8 cellular contexts compared by ENCODE assay signal in the genomic region with DNA sequence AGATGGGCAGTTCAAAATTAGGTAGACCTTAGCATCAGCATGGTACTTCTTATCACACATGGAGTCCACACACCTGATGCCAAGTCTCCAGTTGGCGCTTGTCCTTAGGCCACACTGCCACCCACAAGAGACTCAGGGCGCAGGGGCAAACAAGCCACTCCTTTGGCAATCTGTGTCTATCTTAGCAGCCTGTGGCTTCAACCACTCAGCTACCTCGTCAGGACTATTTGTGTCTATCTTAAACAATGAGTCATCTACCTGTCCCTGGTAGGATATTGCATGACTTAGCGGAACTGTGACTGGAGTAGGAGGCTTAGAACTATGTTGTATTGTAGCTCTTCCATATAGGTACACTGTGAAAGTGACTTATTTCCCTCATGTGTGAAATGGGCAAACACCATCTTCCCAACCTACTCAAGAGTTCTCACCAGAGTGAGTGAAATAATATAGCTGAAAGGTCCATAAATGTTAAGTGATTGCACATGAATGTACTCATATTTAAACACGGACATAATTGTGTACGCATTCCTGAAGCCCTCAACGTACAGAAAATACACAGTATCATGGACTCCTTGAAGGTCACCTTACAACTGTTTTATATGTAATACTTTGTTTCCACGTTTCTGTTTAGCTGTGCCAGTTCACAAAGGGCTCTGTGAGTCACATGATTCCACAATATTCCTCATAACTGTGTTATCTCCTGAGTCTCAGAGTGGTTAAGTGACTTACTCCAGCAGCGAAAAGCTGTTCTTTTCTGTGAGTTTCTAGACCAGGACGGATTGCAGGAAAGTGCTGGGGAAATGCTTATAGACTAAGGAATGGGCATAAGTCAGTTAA. TPM values are rescaled to one million over a fixed set of nuclear protein-coding genes. Genes with fewer than 3 reads are reported as not detected.
DNase-seq lines count a peak whose midpoint lies in the region; ATAC-seq, FAIRE-seq and TF ChIP-seq lines count a peak whose summit lies in the region.

No MANE protein-coding gene starts in this region.

- no peaks in the 10 kb centered on the region for H3K4me1 Mint-ChIP-seq in Caco-2 (ENCODE audit: low read depth, unreplicated experiment)
- H3K4me1 Mint-ChIP-seq in stimulated activated effector memory CD8-positive, alpha-beta T cell treated with anti-CD3 and anti-CD28 coated beads, Interleukin-12 subunit alpha, Interleukin-12 subunit beta, amount 100 ng/mL, for 72 hours = peaks cover 32% of the 10 kb centered on the region

- intact Hi-C loops in Caco-2 (cut with micrococcal nuclease; ENCODE audit: unreplicated experiment) (loop anchor here (2.0 to 5.0 kb wide), 3 partner anchors 19 to 95 kb away; no protein-coding TSS in a partner anchor), adrenal gland (cut with DNase I) (no loop called here), kidney (cut with DNase I) (no loop called here)

- H3K4me3 Mint-ChIP-seq in Caco-2 (ENCODE audit: unreplicated experiment) = peak overlapping the region; percentile 94
- H3K4me3 Mint-ChIP-seq in stimulated activated effector memory CD8-positive, alpha-beta T cell treated with anti-CD3 and anti-CD28 coated beads, Interleukin-12 subunit alpha, Interleukin-12 subunit beta, amount 100 ng/mL, for 72 hours = peak overlapping the region; percentile 80

- TF ChIP-seq POLR2A in adrenal gland (IDR thresholded peaks at IDR 0.05) = peak; percentile 17 to 58

- POLR2A ChIA-PET in Caco-2 (lab: Charles Lee) = interaction anchor here (0.5 to 3.4 kb wide), 5 partner anchors 18 to 84 kb away, joined by 3 to 38 read pairs (median 5); no protein-coding TSS in a partner anchor

- WGBS in adrenal gland, 4 donors = 30 to 43% (median 36%) methylated on average over 9 to 10 of the region's 10 CpGs

- peaks cover 50% of the 10 kb centered on the region for H3K36me3 Mint-ChIP-seq in Caco-2 (ENCODE audit: insufficient read depth, unreplicated experiment)
- H3K36me3 Mint-ChIP-seq in stimulated activated effector memory CD8-positive, alpha-beta T cell treated with anti-CD3 and anti-CD28 coated beads, Interleukin-12 subunit alpha, Interleukin-12 subunit beta, amount 100 ng/mL, for 72 hours = peaks cover 54% of the 10 kb centered on the region

- peak; percentile 72 for ATAC-seq in stimulated activated effector memory CD8-positive, alpha-beta T cell treated with anti-CD3 and anti-CD28 coated beads, Interleukin-12 subunit alpha, Interleukin-12 subunit beta, amount 100 ng/mL, for 72 hours
- no peak for ATAC-seq in HG02623 (IDR thresholded peaks at IDR 0.05; ENCODE audit: unreplicated experiment)

- TF ChIP-seq CTCF in Caco-2 (IDR thresholded peaks at IDR 0.05; ENCODE audit: insufficient read depth in 1 of 2, low read depth in 1 of 2, low read length in 1 of 2, severe bottlenecking in 1 of 2, unreplicated experiment in 1 of 2) (no peak), adrenal gland (IDR thresholded peaks at IDR 0.05) (no peak), kidney (IDR thresholded peaks at IDR 0.05; ENCODE audit: borderline replicate concordance, extremely low read depth, insufficient read depth) (no peak)

- peaks cover 11% of the 10 kb centered on the region for H3K36me3 ChIP-seq in Caco-2 (ENCODE audit: control insufficient read depth, insufficient read depth, low read length)
- H3K36me3 ChIP-seq in adrenal gland (replicated peaks in 1 of 2) = peaks cover 0 to 45% of the 10 kb centered on the region in 2 donors
- H3K36me3 ChIP-seq in kidney (ENCODE audit: control insufficient read depth in 1 of 2, insufficient read depth in 2 of 2, low read length in 2 of 2) = peaks cover 23 to 29% of the 10 kb centered on the region in 2 donors

- H3K27me3 ChIP-seq in Caco-2 (replicated peaks; ENCODE audit: control insufficient read depth, insufficient read depth, low read length) = no peaks in the 10 kb centered on the region
- H3K27me3 ChIP-seq in adrenal gland = no peaks in the 10 kb centered on the region

- CTCF ChIA-PET in Caco-2 (lab: Charles Lee) = interaction anchor here (0.7 to 1.5 kb wide), 5 partner anchors 18 to 94 kb away, joined by 3 to 4 read pairs (median 3); no protein-coding TSS in a partner anchor

- no peaks in the 10 kb centered on the region for H3K9me3 Mint-ChIP-seq in Caco-2 (ENCODE audit: unreplicated experiment)
- no peaks in the 10 kb centered on the region for H3K9me3 Mint-ChIP-seq in stimulated activated effector memory CD8-positive, alpha-beta T cell treated with anti-CD3 and anti-CD28 coated beads, Interleukin-12 subunit alpha, Interleukin-12 subunit beta, amount 100 ng/mL, for 72 hours

- H3K4me1 ChIP-seq in Caco-2 (no peaks in the 10 kb centered on the region; the same call in 1 of the 2 replicates), adrenal gland (replicated peaks in 1 of 2) (peaks cover 14 to 17% of the 10 kb centered on the region in 2 donors), kidney (ENCODE audit: control insufficient read depth in 1 of 2, insufficient read depth in 1 of 2, low read depth in 1 of 2, low read length in 2 of 2) (peaks cover 0 to 18% of the 10 kb centered on the region in 2 donors)

- H3K27me3 Mint-ChIP-seq in Caco-2 (ENCODE audit: insufficient read depth, unreplicated experiment) = no peaks in the 10 kb centered on the region

- H3K4me3 ChIP-seq in Caco-2 (ENCODE audit: low read depth, low read length) (peak overlapping the region; percentile 96), adrenal gland (peak overlapping the region in 3 of 4 donors; percentile 74 to 99 (median 81)), kidney (ENCODE audit: low read length in 2 of 2) (peak overlapping the region; percentile 79 to 98)

- peak overlapping the region; percentile 89 for H3K27ac Mint-ChIP-seq in Caco-2 (ENCODE audit: unreplicated experiment)
- H3K27ac Mint-ChIP-seq in stimulated activated effector memory CD8-positive, alpha-beta T cell treated with anti-CD3 and anti-CD28 coated beads, Interleukin-12 subunit alpha, Interleukin-12 subunit beta, amount 100 ng/mL, for 72 hours = peak overlapping the region; percentile 90

- TSS peak; percentile 31 for BruUV-seq in Caco-2 (replicated peaks; lab: Mats Ljungman, UMichigan)

- FAIRE-seq in kidney (lab: Jason Lieb, UNC) = no peak

- H3K27ac ChIP-seq in adrenal gland = peak overlapping the region; percentile 88 to 98 (median 92)
- peak overlapping the region; percentile 92 to 94 for H3K27ac ChIP-seq in kidney (ENCODE audit: low read depth in 2 of 2, low read length in 2 of 2)

- DNase-seq in Caco-2 (peak; percentile 40 to 42), M059J (ENCODE audit: low read depth) (peak; percentile 82), adrenal gland (no peak), kidney (no peak), amygdala (lab: John Stamatoyannopoulos, UW) (no peak), GF-D8 (lab: John Stamatoyannopoulos, UW) (no peak)
- no peak for DNase-seq in stimulated activated effector memory CD8-positive, alpha-beta T cell treated with anti-CD3 and anti-CD28 coated beads, Interleukin-12 subunit alpha, Interleukin-12 subunit beta, amount 100 ng/mL, for 72 hours (ENCODE audit: low spot score in 2 of 2)

- H3K9me3 ChIP-seq in Caco-2 = no peaks in the 10 kb centered on the region
- no peaks in the 10 kb centered on the region for H3K9me3 ChIP-seq in adrenal gland (replicated peaks in 1 of 3)
- H3K9me3 ChIP-seq in kidney (ENCODE audit: control insufficient read depth in 1 of 2, low read length in 2 of 2) = no peaks in the 10 kb centered on the region

- peak overlapping the region; percentile 20 to 95 for H3K9ac ChIP-seq in kidney (ENCODE audit: low read length in 2 of 2)

RNA-seq across cellular contexts. Expression of gene TRIM27, which starts 1.6 kb away (rescaled TPM):
- 47.6 and 48.7 TPM in 2 replicates for total RNA-seq in Caco-2 (2022)
- total RNA-seq in M059J (2014; rRNA removed; shearing (Covaris generic)) = 88.1 and 104 TPM in 2 replicates
- total RNA-seq in adrenal gland = 10 to 100 TPM; 38.3 to 67.4 (median 48.2) TPM
- 10 to 100 TPM; 40.4 to 54.6 (median 53.8) TPM for polyA plus RNA-seq in adrenal gland
- total RNA-seq in kidney = 47.7 TPM
- polyA plus RNA-seq in kidney (ENCODE audit: insufficient read depth, low read depth, low replicate concordance) = 33.9 TPM

Comparison
In these comparisons a context has a peak if more than half of its experiments do, and no peak if none do; other contexts are left out.
1. DNase-seq: peak in Caco-2 (2 of 2) and M059J (single experiment); none in adrenal gland (0 of 7), kidney (single experiment), stimulated activated effector memory CD8-positive, alpha-beta T cell treated with anti-CD3 and anti-CD28 coated beads, Interleukin-12 subunit alpha, Interleukin-12 subunit beta, amount 100 ng/mL, for 72 hours (0 of 2), amygdala (0 of 56) and GF-D8 (single experiment).
2. Peak in every context shown above with its lines, with median percentiles within 50 percentile points of each other: H3K4me3 ChIP-seq.